In the genomic region with DNA sequence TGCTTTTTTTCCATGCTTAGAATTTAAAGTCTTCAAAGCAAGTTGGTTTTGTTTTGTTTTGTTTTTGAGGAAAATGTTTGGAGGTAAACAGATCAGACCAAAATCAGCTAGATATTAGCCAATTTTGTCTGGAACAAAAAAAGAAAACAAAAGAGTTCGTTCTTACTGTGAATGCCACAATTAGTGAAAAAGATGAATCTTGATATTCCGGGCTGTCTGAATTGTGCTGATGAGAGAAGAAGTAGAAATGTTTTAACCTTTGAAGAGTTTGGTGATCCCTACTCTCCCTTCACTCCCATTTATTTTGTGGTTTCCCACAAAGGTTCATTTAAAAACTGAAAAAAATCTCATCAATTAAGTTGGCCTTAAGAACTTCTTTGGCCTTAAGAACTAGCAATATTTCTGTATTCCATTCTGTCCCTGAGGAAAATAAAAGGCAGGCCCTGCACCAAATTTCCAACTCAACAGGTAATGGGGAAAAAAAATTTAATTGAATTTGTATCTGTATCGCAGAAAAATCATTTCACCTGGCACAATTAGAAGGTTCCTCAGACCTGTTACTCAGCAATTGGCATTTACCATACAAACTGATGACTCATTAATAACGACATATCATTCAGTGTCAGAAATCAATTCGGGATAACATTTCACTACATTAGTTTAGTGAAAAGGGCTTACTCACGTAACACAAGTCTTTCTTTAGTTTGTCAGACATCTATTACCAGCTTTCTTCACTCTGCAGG, we compare ENCODE assay signal across 8 cellular contexts. TPM values are rescaled to one million over a fixed set of nuclear protein-coding genes. Genes with fewer than 3 reads are reported as not detected.
DNase-seq lines count a peak whose midpoint lies in the region; ATAC-seq and TF ChIP-seq lines count a peak whose summit lies in the region.

No MANE protein-coding gene starts in this region.

- no peak for TF ChIP-seq CTCF in choroid plexus epithelial cell (conservative IDR thresholded peaks at IDR 0.05; ENCODE audit: low read depth, low read length)

- peak overlapping the region; percentile 95 for H3K4me3 Mint-ChIP-seq in natural killer cell treated with Interleukin-12 subunit alpha and Interleukin-12 subunit beta and Interleukin-15 and Interleukin-18, amount 100 ng/mL, for 72 hours

- H3K4me1 Mint-ChIP-seq in natural killer cell treated with Interleukin-12 subunit alpha and Interleukin-12 subunit beta and Interleukin-15 and Interleukin-18, amount 100 ng/mL, for 72 hours (ENCODE audit: low read depth in 2 of 2), result peaks cover 26 to 36% of the 10 kb centered on the region in 2 donors

- H3K9me3 Mint-ChIP-seq in natural killer cell treated with Interleukin-12 subunit alpha and Interleukin-12 subunit beta and Interleukin-15 and Interleukin-18, amount 100 ng/mL, for 72 hours, result no peaks in the 10 kb centered on the region

- H3K27me3 Mint-ChIP-seq in natural killer cell treated with Interleukin-12 subunit alpha and Interleukin-12 subunit beta and Interleukin-15 and Interleukin-18, amount 100 ng/mL, for 72 hours, result no peaks in the 10 kb centered on the region

- H3K36me3 Mint-ChIP-seq in natural killer cell treated with Interleukin-12 subunit alpha and Interleukin-12 subunit beta and Interleukin-15 and Interleukin-18, amount 100 ng/mL, for 72 hours, result no peaks in the 10 kb centered on the region

- ATAC-seq in GM18499 (IDR thresholded peaks at IDR 0.05; ENCODE audit: insufficient read depth, unreplicated experiment) (peak; percentile 2), HG03457 (IDR thresholded peaks at IDR 0.05; ENCODE audit: unreplicated experiment) (peak; percentile 5), HG03571 (IDR thresholded peaks at IDR 0.05; ENCODE audit: unreplicated experiment) (no peak)
- ATAC-seq in natural killer cell treated with Interleukin-12 subunit alpha and Interleukin-12 subunit beta and Interleukin-15 and Interleukin-18, amount 100 ng/mL, for 72 hours, result no peak

- peak overlapping the region; percentile 80 for H3K4me3 ChIP-seq in choroid plexus epithelial cell (ENCODE audit: low read depth, low read length)

- H3K27ac Mint-ChIP-seq in natural killer cell treated with Interleukin-12 subunit alpha and Interleukin-12 subunit beta and Interleukin-15 and Interleukin-18, amount 100 ng/mL, for 72 hours, result peak overlapping the region; percentile 97 to 98

- DNase-seq in choroid plexus epithelial cell (ENCODE audit: low read depth) (no peak), activated gamma-delta T cell treated with Interleukin-2 at 50 U/mL for 16 hours (no peak), NCI-H526 treated with DMSO at 0.1 percent for 48 hours (lab: John Stamatoyannopoulos, UW) (no peak), NK-92 (lab: John Stamatoyannopoulos, UW; ENCODE audit: unreplicated experiment) (no peak)
- DNase-seq in natural killer cell treated with Interleukin-12 subunit alpha and Interleukin-12 subunit beta and Interleukin-15 and Interleukin-18, amount 100 ng/mL, for 72 hours (ENCODE audit: low spot score), result no peak

RNA-seq across cellular contexts. Expression of gene GLIPR1L2, which starts 0.6 kb away (rescaled TPM):
- total RNA-seq in natural killer cell treated with Interleukin-12 subunit alpha and Interleukin-12 subunit beta and Interleukin-15 and Interleukin-18, amount 100 ng/mL, for 72 hours, result 1 to 10 TPM in 1 of 2 donors, not detected in 1; 1.0 TPM

RNA-seq across cellular contexts. Expression of gene GLIPR1L1, which starts 55.9 kb away (rescaled TPM):
- total RNA-seq in natural killer cell treated with Interleukin-12 subunit alpha and Interleukin-12 subunit beta and Interleukin-15 and Interleukin-18, amount 100 ng/mL, for 72 hours, result not detected

Comparison
In these comparisons a context has a peak if more than half of its experiments do, and no peak if none do; other contexts are left out.
1. ATAC-seq: peak in GM18499 (single experiment) and HG03457 (single experiment); none in natural killer cell treated with Interleukin-12 subunit alpha and Interleukin-12 subunit beta and Interleukin-15 and Interleukin-18, amount 100 ng/mL, for 72 hours (0 of 2) and HG03571 (single experiment).